Comparison of ENCODE assay signal across 21 cellular contexts in genomic region chr22:42178910-42179495, GRCh38. TPM values are rescaled to one million over a fixed set of nuclear protein-coding genes. Genes with fewer than 3 reads are reported as not detected.
DNase-seq lines count a peak whose midpoint lies in the region; ATAC-seq and TF ChIP-seq lines count a peak whose summit lies in the region.
"Had no signal": no experiment of that assay in that cellular context is flagged by ENCODE, and none has a peak within 500 bp of the region (broad histone marks: within the 10 kb centered on the region; RNA-seq: fewer than 3 reads in every experiment).

No MANE protein-coding gene starts in this region.

- H3K36me3 Mint-ChIP-seq in activated naive CD4-positive, alpha-beta T cell treated with anti-CD3 and anti-CD28 coated beads, Interleukin-2, amount 50 U/mL, for 24 hours = peaks cover 14% of the 10 kb centered on the region
- H3K36me3 Mint-ChIP-seq in activated naive CD4-positive, alpha-beta T cell treated with anti-CD3 and anti-CD28 coated beads, Interleukin-2, amount 50 U/mL, for 72 hours = peaks cover 0 to 46% of the 10 kb centered on the region in 2 donors
- peaks cover 31% of the 10 kb centered on the region for H3K36me3 Mint-ChIP-seq in endodermal cell (ENCODE audit: low read depth)

- TF ChIP-seq POLR2A in esophagus muscularis mucosa (IDR thresholded peaks at IDR 0.05; ENCODE audit: low read depth) = no peak

- no peak for DNase-seq in activated naive CD4-positive, alpha-beta T cell treated with anti-CD3 and anti-CD28 coated beads, Interleukin-2, amount 50 U/mL, for 72 hours (ENCODE audit: low spot score in 2 of 2)
- DNase-seq in MV-4-11 (lab: John Stamatoyannopoulos, UW) (peak; percentile 17), endodermal cell (no peak), retina (no peak), OCI-M2 (lab: John Stamatoyannopoulos, UW; ENCODE audit: unreplicated experiment) (no peak), esophagus muscularis mucosa (ENCODE audit: extremely low spot score) (no peak)
- DNase-seq: activated CD4-positive, alpha-beta T cell treated with anti-CD3 and anti-CD28 coated beads for 1 hour; aorta; KG1; naive B cell; NCI-H1048; NCI-H2081 treated with DMSO at 0.1 percent for 48 hours; NCI-H510A; NK-92 treated with Interleukin-12 subunit alpha and Interleukin-12 subunit beta, amount 100 ng/mL, for 24 hours; ovary; right lobe of liver; SK-N-SH; testis had no signal

- H3K27me3 Mint-ChIP-seq in activated naive CD4-positive, alpha-beta T cell treated with anti-CD3 and anti-CD28 coated beads, Interleukin-2, amount 50 U/mL, for 24 hours = no peaks in the 10 kb centered on the region
- H3K27me3 Mint-ChIP-seq in endodermal cell (ENCODE audit: insufficient read depth) = no peaks in the 10 kb centered on the region
- H3K27me3 Mint-ChIP-seq: naive B cell had no signal

- no peak overlapping the region for H3K27ac ChIP-seq in endodermal cell (ENCODE audit: low read depth, low read length)
- no peak overlapping the region for H3K27ac ChIP-seq in esophagus muscularis mucosa (replicated peaks in 1 of 4)
- H3K27ac ChIP-seq: ovary, right lobe of liver, testis had no signal

- H3K4me1 ChIP-seq in endodermal cell (ENCODE audit: control insufficient read depth, insufficient read depth, low read length) (peaks cover 20% of the 10 kb centered on the region), esophagus muscularis mucosa (peaks cover 7 to 49% (median 28%) of the 10 kb centered on the region in 4 donors)
- H3K4me1 ChIP-seq: testis had no signal

- H3K36me3 ChIP-seq in endodermal cell (ENCODE audit: control insufficient read depth, insufficient read depth, low read length) (peaks cover 23% of the 10 kb centered on the region), esophagus muscularis mucosa (peaks cover 0 to 19% (median 4%) of the 10 kb centered on the region in 4 donors)
- H3K36me3 ChIP-seq: ovary, right lobe of liver had no signal

- no peak overlapping the region for H3K4me3 ChIP-seq in endodermal cell (ENCODE audit: low read length)
- H3K4me3 ChIP-seq in esophagus muscularis mucosa = no peak overlapping the region
- H3K4me3 ChIP-seq: GM23338, ovary, right lobe of liver, testis had no signal

- WGBS in endodermal cell (ENCODE audit: insufficient coverage in 1 of 2, insufficient read length in 1 of 2), 2 experiments = 100% methylated on average over 1 to 2 of the region's 2 CpGs
- WGBS in esophagus muscularis mucosa = 96% methylated on average over 2 of the region's 2 CpGs

- H3K9me3 Mint-ChIP-seq in activated naive CD4-positive, alpha-beta T cell treated with anti-CD3 and anti-CD28 coated beads, Interleukin-2, amount 50 U/mL, for 24 hours = no peaks in the 10 kb centered on the region
- peaks cover 0 to 4% of the 10 kb centered on the region in 2 donors for H3K9me3 Mint-ChIP-seq in activated naive CD4-positive, alpha-beta T cell treated with anti-CD3 and anti-CD28 coated beads, Interleukin-2, amount 50 U/mL, for 72 hours
- no peaks in the 10 kb centered on the region for H3K9me3 Mint-ChIP-seq in endodermal cell
- H3K9me3 Mint-ChIP-seq: GM23338, naive B cell had no signal

- H3K27me3 ChIP-seq in endodermal cell (ENCODE audit: control insufficient read depth, insufficient read depth, low read length, poor library complexity, severe bottlenecking) = no peaks in the 10 kb centered on the region
- no peaks in the 10 kb centered on the region for H3K27me3 ChIP-seq in esophagus muscularis mucosa
- H3K27me3 ChIP-seq: ovary, right lobe of liver, testis had no signal

- ATAC-seq in activated naive CD4-positive, alpha-beta T cell treated with anti-CD3 and anti-CD28 coated beads, Interleukin-2, amount 50 U/mL, for 72 hours = no peak
- ATAC-seq: GM23338 had no signal

- H3K4me3 Mint-ChIP-seq in activated naive CD4-positive, alpha-beta T cell treated with anti-CD3 and anti-CD28 coated beads, Interleukin-2, amount 50 U/mL, for 24 hours = no peak overlapping the region
- H3K4me3 Mint-ChIP-seq in endodermal cell = no peak overlapping the region
- H3K4me3 Mint-ChIP-seq: GM23338, naive B cell had no signal

- peak overlapping the region; percentile 60 for H3K27ac Mint-ChIP-seq in activated naive CD4-positive, alpha-beta T cell treated with anti-CD3 and anti-CD28 coated beads, Interleukin-2, amount 50 U/mL, for 24 hours
- peak overlapping the region in 1 of 2 donors; percentile 91 for H3K27ac Mint-ChIP-seq in activated naive CD4-positive, alpha-beta T cell treated with anti-CD3 and anti-CD28 coated beads, Interleukin-2, amount 50 U/mL, for 72 hours
- H3K27ac Mint-ChIP-seq in endodermal cell = peak overlapping the region; percentile 44
- H3K27ac Mint-ChIP-seq: GM23338 had no signal

- no peak overlapping the region for H3K9ac ChIP-seq in endodermal cell (ENCODE audit: extremely low read depth, low read length, poor library complexity, severe bottlenecking)
- H3K9ac ChIP-seq: SK-N-SH had no signal

- no peak for TF ChIP-seq EP300 in esophagus muscularis mucosa (IDR thresholded peaks at IDR 0.05)

- intact Hi-C loops in esophagus muscularis mucosa (cut with DNase I) = no loop called here

- peaks cover 82% of the 10 kb centered on the region for H3K4me1 Mint-ChIP-seq in activated naive CD4-positive, alpha-beta T cell treated with anti-CD3 and anti-CD28 coated beads, Interleukin-2, amount 50 U/mL, for 24 hours
- peaks cover 46% of the 10 kb centered on the region for H3K4me1 Mint-ChIP-seq in endodermal cell

- no peaks in the 10 kb centered on the region for H3K9me3 ChIP-seq in endodermal cell (ENCODE audit: control insufficient read depth, low read length)
- no peaks in the 10 kb centered on the region for H3K9me3 ChIP-seq in esophagus muscularis mucosa
- H3K9me3 ChIP-seq: ovary, right lobe of liver, SK-N-SH, testis had no signal

- TF ChIP-seq CTCF in endodermal cell (conservative IDR thresholded peaks at IDR 0.05) = no peak
- no peak for TF ChIP-seq CTCF in esophagus muscularis mucosa (IDR thresholded peaks at IDR 0.05)

RNA-seq across cellular contexts. Expression of gene CYP2D6, which starts 48.4 kb away (rescaled TPM):
- 1 to 10 TPM; 2.2 to 4.8 TPM for total RNA-seq in activated naive CD4-positive, alpha-beta T cell treated with anti-CD3 and anti-CD28 coated beads, Interleukin-2, amount 50 U/mL, for 72 hours
- total RNA-seq in endodermal cell (10 to 100 TPM in 1 of 2 donors, 1 to 10 TPM in 1; 5.6 to 10.9 TPM), esophagus muscularis mucosa (under 1 TPM in 2 of 4 donors, not detected in 2; 0.42 to 0.52 TPM)
- 1.8 TPM for polyA plus RNA-seq in endodermal cell (2013, experiment 1 of 2)
- polyA plus RNA-seq in endodermal cell (2013, experiment 2 of 2) = 2.5 TPM
- total RNA-seq: RPMI7951 had no signal
